Comparison of ENCODE assay signal across 18 cellular contexts in genomic region chr3:46938118-46938517, GRCh38. TPM values are rescaled to one million over a fixed set of nuclear protein-coding genes. Genes with fewer than 3 reads are reported as not detected.
DNase-seq lines count a peak whose midpoint lies in the region; TF ChIP-seq lines count a peak whose summit lies in the region.
"Had no signal": no experiment of that assay in that cellular context is flagged by ENCODE, and none has a peak within 500 bp of the region (broad histone marks: within the 10 kb centered on the region; RNA-seq: fewer than 3 reads in every experiment).

No MANE protein-coding gene starts in this region.

- H3K4me2 ChIP-seq in OCI-LY1 (ENCODE audit: low read length) (no peak overlapping the region), hepatocyte (no peak overlapping the region)

- CTCF ChIA-PET in activated CD4-positive, alpha-beta T cell treated with anti-CD3 and anti-CD28 coated beads, Interleukin-2, amount 10 ng/mL, durations not matched to agents 7 days and 5 days (lab: Charles Lee) = no interaction called here

- no peaks in the 10 kb centered on the region for H3K27me3 Mint-ChIP-seq in activated CD4-positive, alpha-beta T cell treated with anti-CD3 and anti-CD28 coated beads, Interleukin-2, amount 10 ng/mL, durations not matched to agents 7 days and 5 days

- H4K20me1 ChIP-seq in OCI-LY1 (ENCODE audit: insufficient read depth, low read length) (no peaks in the 10 kb centered on the region), hepatocyte (ENCODE audit: insufficient read depth, poor library complexity, severe bottlenecking) (peaks cover under 1% of the 10 kb centered on the region)

- H3K79me2 ChIP-seq in OCI-LY1 (ENCODE audit: insufficient read depth, low read length) = peaks cover 6% of the 10 kb centered on the region; the same call in 1 of the 2 replicates
- H3K79me2 ChIP-seq in hepatocyte = peaks cover 89% of the 10 kb centered on the region

- H3K27ac ChIP-seq in OCI-LY1 (ENCODE audit: low read depth, low read length, poor library complexity, severe bottlenecking) (peak overlapping the region; percentile 9), hepatocyte (peak overlapping the region; percentile 67), skeletal muscle tissue (ENCODE audit: low read depth, low read length) (peak overlapping the region; percentile 65)
- H3K27ac ChIP-seq: 22Rv1 had no signal

- no peaks in the 10 kb centered on the region for H3K9me2 ChIP-seq in OCI-LY1 (ENCODE audit: low read depth, low read length)
- no peaks in the 10 kb centered on the region for H3K9me2 ChIP-seq in hepatocyte (replicated peaks; ENCODE audit: insufficient read depth)

- POLR2A ChIA-PET in activated CD4-positive, alpha-beta T cell treated with anti-CD3 and anti-CD28 coated beads, Interleukin-2, amount 10 ng/mL, durations not matched to agents 7 days and 5 days (lab: Charles Lee) = no interaction called here

- no peaks in the 10 kb centered on the region for H3F3A ChIP-seq in OCI-LY1 (ENCODE audit: insufficient read depth, low read length)

- H3K9me3 Mint-ChIP-seq in activated CD4-positive, alpha-beta T cell treated with anti-CD3 and anti-CD28 coated beads, Interleukin-2, amount 10 ng/mL, durations not matched to agents 7 days and 5 days = no peaks in the 10 kb centered on the region

- peaks cover 32% of the 10 kb centered on the region for H3K36me3 Mint-ChIP-seq in activated CD4-positive, alpha-beta T cell treated with anti-CD3 and anti-CD28 coated beads, Interleukin-2, amount 10 ng/mL, durations not matched to agents 7 days and 5 days (ENCODE audit: low read depth)

- H3K9ac ChIP-seq in OCI-LY1 (ENCODE audit: low read length) (no peak overlapping the region), skeletal muscle tissue (ENCODE audit: low read depth in 1 of 3, low read length in 3 of 3) (peak overlapping the region in 1 of 3 donors; percentile 35)

- TF ChIP-seq CTCF in OCI-LY1 (IDR thresholded peaks at IDR 0.05; ENCODE audit: low read length) (no peak), hepatocyte (IDR thresholded peaks at IDR 0.05; ENCODE audit: poor library complexity) (no peak)

- H3K4me3 ChIP-seq in OCI-LY1 (ENCODE audit: low read depth, low read length, poor library complexity, severe bottlenecking) = no peak overlapping the region
- no peak overlapping the region for H3K4me3 ChIP-seq in hepatocyte
- H3K4me3 ChIP-seq in skeletal muscle tissue (ENCODE audit: low read length in 3 of 3) = no peak overlapping the region
- H3K4me3 ChIP-seq: right lobe of liver had no signal

- peak overlapping the region; percentile 52 for H3K27ac Mint-ChIP-seq in activated CD4-positive, alpha-beta T cell treated with anti-CD3 and anti-CD28 coated beads, Interleukin-2, amount 10 ng/mL, durations not matched to agents 7 days and 5 days

- no peak for DNase-seq in activated CD4-positive, alpha-beta T cell treated with anti-CD3 and anti-CD28 coated beads, Interleukin-2, amount 10 ng/mL, durations not matched to agents 7 days and 5 days
- DNase-seq in activated CD4-positive, alpha-beta T cell treated with anti-CD3 and anti-CD28 coated beads, Interleukin-2, amount 50 U/mL, for 48 hours = no peak
- DNase-seq in hepatocyte (ENCODE audit: low spot score) = no peak
- DNase-seq in NK-92 (lab: John Stamatoyannopoulos, UW; ENCODE audit: unreplicated experiment) = no peak
- no peak for DNase-seq in stimulated activated CD4-positive, alpha-beta T cell treated with anti-CD3 and anti-CD28 coated beads, Interleukin-4, amount 100 ng/mL, for 4 hours
- DNase-seq in NAMALWA (ENCODE audit: low spot score) = no peak
- DNase-seq: activated CD4-positive, alpha-beta T cell treated with anti-CD3 and anti-CD28 coated beads, Interleukin-2, amount 50 U/mL, for 1 hour; activated effector memory CD4-positive, alpha-beta T cell treated with Interleukin-2 at 50 U/mL for 16 hours; dermis blood vessel endothelial cell; Kasumi-1; left colon; NCI-H1436 treated with DMSO at 0.1 percent for 48 hours; NCI-H345; right lobe of liver; stimulated activated CD4-positive, alpha-beta T cell treated with anti-CD3 and anti-CD28 coated beads, Interleukin-4, amount 100 ng/mL, for 24 hours had no signal

- H3K4me1 ChIP-seq in OCI-LY1 (ENCODE audit: insufficient read depth, low read length, severe bottlenecking) (peaks cover 42% of the 10 kb centered on the region), hepatocyte (ENCODE audit: insufficient read depth) (peaks cover 84% of the 10 kb centered on the region), skeletal muscle tissue (ENCODE audit: control insufficient read depth in 3 of 3, insufficient read depth in 3 of 3, low read length in 3 of 3) (peaks cover 56 to 89% (median 75%) of the 10 kb centered on the region in 3 donors)

- whole genome bisulfite sequencing in hepatocyte (ENCODE audit: low lambda C conversion rate, missing lambda C conversion rate) = 90% methylated on average over 2 of the region's 2 CpGs

- no peak overlapping the region for H2AFZ ChIP-seq in OCI-LY1 (ENCODE audit: low read length)
- H2AFZ ChIP-seq in hepatocyte = no peak overlapping the region

- no peaks in the 10 kb centered on the region for H3K27me3 ChIP-seq in OCI-LY1 (ENCODE audit: insufficient read depth, low read length)
- no peaks in the 10 kb centered on the region for H3K27me3 ChIP-seq in hepatocyte
- H3K27me3 ChIP-seq in skeletal muscle tissue (ENCODE audit: control insufficient read depth in 3 of 3, insufficient read depth in 3 of 3, low read length in 3 of 3) = no peaks in the 10 kb centered on the region
- H3K27me3 ChIP-seq: right lobe of liver had no signal

- H3K36me3 ChIP-seq in OCI-LY1 (ENCODE audit: insufficient read depth, low read length) (peaks cover 86% of the 10 kb centered on the region), hepatocyte (replicated peaks; ENCODE audit: insufficient read depth, low read depth) (no peaks in the 10 kb centered on the region), skeletal muscle tissue (ENCODE audit: control insufficient read depth in 3 of 3, insufficient read depth in 3 of 3, low read length in 3 of 3) (peaks cover 16 to 24% (median 22%) of the 10 kb centered on the region in 3 donors)

- peaks cover 47% of the 10 kb centered on the region for H3K4me1 Mint-ChIP-seq in activated CD4-positive, alpha-beta T cell treated with anti-CD3 and anti-CD28 coated beads, Interleukin-2, amount 10 ng/mL, durations not matched to agents 7 days and 5 days

- no peak overlapping the region for H3K4me3 Mint-ChIP-seq in activated CD4-positive, alpha-beta T cell treated with anti-CD3 and anti-CD28 coated beads, Interleukin-2, amount 10 ng/mL, durations not matched to agents 7 days and 5 days

- no peaks in the 10 kb centered on the region for H3K9me3 ChIP-seq in OCI-LY1 (ENCODE audit: low read length)
- no peaks in the 10 kb centered on the region for H3K9me3 ChIP-seq in hepatocyte (ENCODE audit: low read depth)
- H3K9me3 ChIP-seq in skeletal muscle tissue (ENCODE audit: control insufficient read depth in 3 of 3, low read length in 3 of 3) = no peaks in the 10 kb centered on the region
- H3K9me3 ChIP-seq: right lobe of liver had no signal

RNA-seq across cellular contexts. Expression of gene CCDC12, which starts 38.4 kb away (rescaled TPM):
- 10 to 100 TPM; 48.7 to 56.1 TPM for total RNA-seq in activated CD4-positive, alpha-beta T cell treated with anti-CD3 and anti-CD28 coated beads, Interleukin-2, amount 10 ng/mL, durations not matched to agents 7 days and 5 days
- total RNA-seq in hepatocyte (41.1 and 47.5 TPM in 2 replicates), skeletal muscle tissue (27.1 TPM)
- polyA plus RNA-seq in hepatocyte = 78.4 and 107 TPM in 2 replicates

RNA-seq across cellular contexts. Expression of gene NBEAL2, which starts 41.3 kb away (rescaled TPM):
- total RNA-seq in activated CD4-positive, alpha-beta T cell treated with anti-CD3 and anti-CD28 coated beads, Interleukin-2, amount 10 ng/mL, durations not matched to agents 7 days and 5 days = 100 to 1,000 TPM; 194 to 212 TPM
- 23.6 and 38.6 TPM in 2 replicates for total RNA-seq in hepatocyte
- 42.2 and 58.5 TPM in 2 replicates for polyA plus RNA-seq in hepatocyte
- 5.2 TPM for total RNA-seq in skeletal muscle tissue

Comparison
In these comparisons a context has a peak if more than half of its experiments do, and no peak if none do; other contexts are left out.
1. H3K27ac ChIP-seq: peak in every context shown above with its lines; median percentile 67 in hepatocyte; 65 in skeletal muscle tissue; 9 in OCI-LY1.